ENCODE assay signal across 13 cellular contexts in the genomic region with DNA sequence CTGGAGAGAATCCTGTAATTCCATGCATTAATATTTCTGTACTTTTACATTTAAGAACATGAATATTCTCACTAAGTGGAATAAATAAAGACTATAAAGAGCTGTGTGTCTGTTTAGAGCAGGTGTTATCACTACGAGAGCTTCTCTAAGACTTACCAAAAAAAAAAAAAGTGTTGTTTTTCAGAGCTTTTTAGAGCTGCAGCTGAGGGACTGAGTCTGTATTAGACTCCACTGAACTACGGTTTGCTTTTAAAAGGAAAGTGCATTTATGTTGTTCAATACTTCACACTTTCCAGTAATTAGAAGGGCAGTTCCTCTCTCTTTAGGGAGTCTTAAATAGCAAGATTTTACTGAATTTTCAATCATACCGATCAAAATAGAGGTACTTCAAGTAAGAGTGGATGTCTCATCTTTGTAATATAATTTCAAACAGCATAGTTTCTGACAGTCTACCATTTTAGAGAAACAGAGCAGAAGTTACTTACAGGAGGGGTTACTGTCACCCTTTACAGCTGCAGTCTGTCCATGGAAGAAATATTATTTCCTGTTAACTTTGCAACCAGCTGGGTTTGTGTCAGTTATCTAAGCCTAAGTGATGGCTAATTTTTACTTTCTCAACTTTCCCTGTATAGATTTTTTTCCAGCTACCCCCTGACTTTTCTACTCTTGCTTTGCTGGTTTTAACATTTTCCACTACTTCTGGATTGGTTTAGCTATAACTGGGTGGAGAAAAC. TPM values are rescaled to one million over a fixed set of nuclear protein-coding genes. Genes with fewer than 3 reads are reported as not detected.
DNase-seq lines count a peak whose midpoint lies in the region; ATAC-seq and TF ChIP-seq lines count a peak whose summit lies in the region.
"Had no signal": no experiment of that assay in that cellular context is flagged by ENCODE, and none has a peak within 500 bp of the region (broad histone marks: within the 10 kb centered on the region; RNA-seq: fewer than 3 reads in every experiment).

No MANE protein-coding gene starts in this region.

- DNase-seq in DMS53 (lab: John Stamatoyannopoulos, UW), result peak; percentile 23
- no peak for DNase-seq in DMS53 treated with DMSO at 0.1 percent for 48 hours (lab: John Stamatoyannopoulos, UW; ENCODE audit: unreplicated experiment)
- no peak for DNase-seq in HL-60 (ENCODE audit: low read depth in 1 of 2, low spot score in 1 of 2)
- DNase-seq in RPMI8226, result peak; percentile 38
- no peak for DNase-seq in natural killer cell treated with Interleukin-12 subunit alpha and Interleukin-12 subunit beta and Interleukin-15 and Interleukin-18, amount 100 ng/mL, for 72 hours (ENCODE audit: low spot score)
- no peak for DNase-seq in NCI-H526 (lab: John Stamatoyannopoulos, UW)
- DNase-seq: 8988T, adrenal gland, kidney glomerular epithelial cell had no signal

- TF ChIP-seq CTCF in HL-60 (IDR thresholded peaks at IDR 0.05; ENCODE audit: insufficient read depth, low read length), result no peak

- H3K27me3 Mint-ChIP-seq in natural killer cell treated with Interleukin-12 subunit alpha and Interleukin-12 subunit beta and Interleukin-15 and Interleukin-18, amount 100 ng/mL, for 72 hours, result no peaks in the 10 kb centered on the region

- peak overlapping the region; percentile 87 for H3K4me3 Mint-ChIP-seq in natural killer cell treated with Interleukin-12 subunit alpha and Interleukin-12 subunit beta and Interleukin-15 and Interleukin-18, amount 100 ng/mL, for 72 hours
- H3K4me3 Mint-ChIP-seq: stimulated activated effector memory CD8-positive, alpha-beta T cell treated with anti-CD3 and anti-CD28 coated beads, Interleukin-12 subunit alpha, Interleukin-12 subunit beta, amount 100 ng/mL, for 72 hours had no signal

- no peaks in the 10 kb centered on the region for H3K36me3 Mint-ChIP-seq in natural killer cell treated with Interleukin-12 subunit alpha and Interleukin-12 subunit beta and Interleukin-15 and Interleukin-18, amount 100 ng/mL, for 72 hours
- H3K36me3 Mint-ChIP-seq: stimulated activated effector memory CD8-positive, alpha-beta T cell treated with anti-CD3 and anti-CD28 coated beads, Interleukin-12 subunit alpha, Interleukin-12 subunit beta, amount 100 ng/mL, for 72 hours had no signal

- H3K27me3 ChIP-seq in HL-60 (ENCODE audit: insufficient read depth, poor library complexity, severe bottlenecking), result no peaks in the 10 kb centered on the region

- ATAC-seq in natural killer cell treated with Interleukin-12 subunit alpha and Interleukin-12 subunit beta and Interleukin-15 and Interleukin-18, amount 100 ng/mL, for 72 hours, result no peak
- ATAC-seq in HG02763 (IDR thresholded peaks at IDR 0.05; ENCODE audit: unreplicated experiment) (no peak), GM18909 (IDR thresholded peaks at IDR 0.05; ENCODE audit: poor library complexity, unreplicated experiment) (no peak)
- ATAC-seq: stimulated activated effector memory CD8-positive, alpha-beta T cell treated with anti-CD3 and anti-CD28 coated beads, Interleukin-12 subunit alpha, Interleukin-12 subunit beta, amount 100 ng/mL, for 72 hours had no signal

- peak overlapping the region; percentile 59 for H3K4me3 ChIP-seq in HL-60 (replicated peaks; ENCODE audit: insufficient read depth, low read length)

- H3K27ac ChIP-seq in HL-60 (replicated peaks), result peak overlapping the region; percentile 98
- H3K27ac ChIP-seq: adrenal gland, KMS-11 had no signal

- peaks cover 50 to 55% of the 10 kb centered on the region in 2 donors for H3K4me1 Mint-ChIP-seq in natural killer cell treated with Interleukin-12 subunit alpha and Interleukin-12 subunit beta and Interleukin-15 and Interleukin-18, amount 100 ng/mL, for 72 hours (ENCODE audit: low read depth in 2 of 2)
- H3K4me1 Mint-ChIP-seq: stimulated activated effector memory CD8-positive, alpha-beta T cell treated with anti-CD3 and anti-CD28 coated beads, Interleukin-12 subunit alpha, Interleukin-12 subunit beta, amount 100 ng/mL, for 72 hours had no signal

- no peaks in the 10 kb centered on the region for H3K9me3 Mint-ChIP-seq in natural killer cell treated with Interleukin-12 subunit alpha and Interleukin-12 subunit beta and Interleukin-15 and Interleukin-18, amount 100 ng/mL, for 72 hours
- H3K9me3 Mint-ChIP-seq: stimulated activated effector memory CD8-positive, alpha-beta T cell treated with anti-CD3 and anti-CD28 coated beads, Interleukin-12 subunit alpha, Interleukin-12 subunit beta, amount 100 ng/mL, for 72 hours had no signal

- peak overlapping the region; percentile 76 to 93 for H3K27ac Mint-ChIP-seq in natural killer cell treated with Interleukin-12 subunit alpha and Interleukin-12 subunit beta and Interleukin-15 and Interleukin-18, amount 100 ng/mL, for 72 hours
- H3K27ac Mint-ChIP-seq: stimulated activated effector memory CD8-positive, alpha-beta T cell treated with anti-CD3 and anti-CD28 coated beads, Interleukin-12 subunit alpha, Interleukin-12 subunit beta, amount 100 ng/mL, for 72 hours had no signal

RNA-seq across cellular contexts. Expression of gene SYK, which starts 2.4 kb away (rescaled TPM):
- 10 to 100 TPM; 25.8 to 53.0 TPM for total RNA-seq in natural killer cell treated with Interleukin-12 subunit alpha and Interleukin-12 subunit beta and Interleukin-15 and Interleukin-18, amount 100 ng/mL, for 72 hours

Comparison
In these comparisons a context has a peak if more than half of its experiments do, and no peak if none do; other contexts are left out.
1. DNase-seq: peak in DMS53 (single experiment) and RPMI8226 (single experiment); none in DMS53 treated with DMSO at 0.1 percent for 48 hours (single experiment), HL-60 (0 of 2), natural killer cell treated with Interleukin-12 subunit alpha and Interleukin-12 subunit beta and Interleukin-15 and Interleukin-18, amount 100 ng/mL, for 72 hours (single experiment) and NCI-H526 (0 of 2).